8 cellular contexts compared by ENCODE assay signal in genomic region chr17:46455069-46455468, GRCh38. TPM values are rescaled to one million over a fixed set of nuclear protein-coding genes. Genes with fewer than 3 reads are reported as not detected.
DNase-seq lines count a peak whose midpoint lies in the region; ATAC-seq, FAIRE-seq and TF ChIP-seq lines count a peak whose summit lies in the region.
"Not testable (repeated sequence)": the region's sequence is repeated elsewhere in the genome, so short reads cannot be mapped to it uniquely, and the experiment has no call there.

No MANE protein-coding gene starts in this region.

- BruUV-seq in PC-3 (replicated peaks; lab: Mats Ljungman, UMichigan), result not testable (repeated sequence)

- not testable (repeated sequence) for H3K4me2 ChIP-seq in PC-3 (ENCODE audit: low read length); astrocyte (ENCODE audit: low read length)

- POLR2A ChIA-PET in PC-3 (lab: Charles Lee; ENCODE audit: unreplicated experiment), result not testable (repeated sequence)

- not testable (repeated sequence) for H3K9me3 ChIP-seq in PC-3 (ENCODE audit: low read length); astrocyte (ENCODE audit: insufficient read depth, low read depth, low read length); psoas muscle

- H4K20me1 ChIP-seq in PC-3 (ENCODE audit: low read length); astrocyte (ENCODE audit: insufficient read depth, low read length): not testable (repeated sequence)

- H3K36me3 ChIP-seq in PC-3 (ENCODE audit: low read depth, low read length); astrocyte (ENCODE audit: insufficient read depth, low read length); bronchial epithelial cell (ENCODE audit: control insufficient read depth, insufficient read depth, low read length); psoas muscle (ENCODE audit: insufficient read depth in 1 of 2, low read depth in 1 of 2): not testable (repeated sequence)

- not testable (repeated sequence) for H3K27me3 ChIP-seq in PC-3 (ENCODE audit: low read length); astrocyte (ENCODE audit: insufficient read depth, low read length); bronchial epithelial cell (ENCODE audit: control insufficient read depth, insufficient read depth, low read length); foreskin keratinocyte; psoas muscle (ENCODE audit: insufficient read depth in 3 of 3, low read length in 2 of 3)

- TF ChIP-seq POLR2A in GM12892 (IDR thresholded peaks at IDR 0.05; ENCODE audit: low read depth, low read length); H54 (IDR thresholded peaks at IDR 0.05; ENCODE audit: low read depth, low read length): not testable (repeated sequence)

- intact Hi-C loops in PC-3 (cut with micrococcal nuclease); psoas muscle (cut with DNase I): not testable (repeated sequence)

- H3K79me2 ChIP-seq in PC-3 (ENCODE audit: low read length); astrocyte (ENCODE audit: insufficient read depth, low read length): not testable (repeated sequence)

- FAIRE-seq in GM12892 (lab: Jason Lieb, UNC) (peak; percentile 79), H54 (lab: Jason Lieb, UNC) (peak; percentile 90), HTR-8/SVneo (lab: Jason Lieb, UNC) (peak; percentile 82), astrocyte (lab: Jason Lieb, UNC) (peak; percentile 99), bronchial epithelial cell (lab: Jason Lieb, UNC) (peak; percentile 93)

- not testable (repeated sequence) for H3K27me3 Mint-ChIP-seq in astrocyte (ENCODE audit: low read depth, unreplicated experiment)

- H3F3A ChIP-seq in PC-3 (ENCODE audit: low read length, unreplicated experiment), result not testable (repeated sequence)

- not testable (repeated sequence) for H3K4me3 ChIP-seq in PC-3 (ENCODE audit: low read length); astrocyte (ENCODE audit: insufficient read depth, low read depth, low read length); bronchial epithelial cell (ENCODE audit: low read depth, low read length); psoas muscle

- not testable (repeated sequence) for H3K27ac ChIP-seq in PC-3 (ENCODE audit: low read length); astrocyte (ENCODE audit: low read depth, low read length); foreskin keratinocyte; psoas muscle

- H3K9ac ChIP-seq in PC-3 (ENCODE audit: low read length); astrocyte (ENCODE audit: low read length): not testable (repeated sequence)

- H3K36me3 Mint-ChIP-seq in astrocyte (ENCODE audit: low read depth, unreplicated experiment), result not testable (repeated sequence)

- H3K9me3 Mint-ChIP-seq in astrocyte (ENCODE audit: unreplicated experiment), result not testable (repeated sequence)

- not testable (repeated sequence) for TF ChIP-seq CTCF in PC-3 (conservative IDR thresholded peaks at IDR 0.05; ENCODE audit: low read depth, low read length); astrocyte (IDR thresholded peaks at IDR 0.05; ENCODE audit: insufficient read depth, low read depth, low read length); bronchial epithelial cell (IDR thresholded peaks at IDR 0.05; ENCODE audit: insufficient read depth, low read length, severe bottlenecking); foreskin keratinocyte (conservative IDR thresholded peaks at IDR 0.05); psoas muscle (IDR thresholded peaks at IDR 0.05)

- H3K4me1 Mint-ChIP-seq in astrocyte (ENCODE audit: low read depth, unreplicated experiment), result not testable (repeated sequence)

- not testable (repeated sequence) for H3K9me2 ChIP-seq in PC-3 (replicated peaks; ENCODE audit: low read length)

- CTCF ChIA-PET in PC-3 (lab: Charles Lee), result not testable (repeated sequence)

- DNase-seq in GM12892 (ENCODE audit: insufficient read length); H54 (ENCODE audit: insufficient read length, low spot score); HTR-8/SVneo (ENCODE audit: insufficient read length, low spot score); PC-3; astrocyte (ENCODE audit: low read depth); bronchial epithelial cell (ENCODE audit: low read depth); foreskin keratinocyte; psoas muscle: not testable (repeated sequence)

- H3K27ac Mint-ChIP-seq in astrocyte (ENCODE audit: unreplicated experiment), result not testable (repeated sequence)

- no CpG with 5 or more reads among the region's 2 CpGs for WGBS in psoas muscle, 3 donors

- peak; percentile 78 for ATAC-seq in PC-3
- peak; percentile 35 for ATAC-seq in foreskin keratinocyte
- peak in 3 of 4 donors; percentile 33 to 64 (median 59) for ATAC-seq in psoas muscle

- not testable (repeated sequence) for H2AFZ ChIP-seq in PC-3 (ENCODE audit: low read length); astrocyte (ENCODE audit: low read depth, low read length)

- H3K4me3 Mint-ChIP-seq in astrocyte (ENCODE audit: unreplicated experiment), result not testable (repeated sequence)

- H3K4me1 ChIP-seq in PC-3 (ENCODE audit: insufficient read depth, low read length); astrocyte (ENCODE audit: insufficient read depth, low read length); foreskin keratinocyte; psoas muscle: not testable (repeated sequence)

RNA-seq across cellular contexts. Expression of gene LRRC37A2, which starts 57.2 kb away (rescaled TPM):
- 13.7 TPM for polyA plus RNA-seq in GM12892 (2012; ENCODE audit: missing spikeins)
- total RNA-seq in PC-3 (2014; rRNA removed) (7.9 and 8.3 TPM in 2 replicates), astrocyte (10.7 and 12.3 TPM in 2 replicates), bronchial epithelial cell (3.2 and 3.7 TPM in 2 replicates), foreskin keratinocyte (2.9 and 7.9 TPM in 2 replicates), psoas muscle (10 to 100 TPM in 1 of 4 donors, 1 to 10 TPM in 3; 2.6 to 13.3 (median 5.7) TPM)
- polyA plus RNA-seq in foreskin keratinocyte (1.3 and 4.1 TPM in 2 replicates), psoas muscle (1 to 10 TPM; 1.5 to 6.7 (median 1.9) TPM)
